ENCODE assay signal across 1 cellular context in genomic region chr6:35385457-35386202, GRCh38.
TF ChIP-seq lines count a peak whose summit lies in the region.

No MANE protein-coding gene starts in this region.

TF ChIP-seq in HepG2, 621 proteins besides CTCF, POLR2A, EP300 and RAD21 (continued from another document):
- TF ChIP-seq ZNF574 (CRISPR knock-in tag; IDR thresholded peaks at IDR 0.05) (no peak), ZBTB40 (IDR thresholded peaks at IDR 0.05) (peak; percentile 61; the same call in 1 of the 2 replicates), ZBTB40 (CRISPR knock-in tag; IDR thresholded peaks at IDR 0.05) (no peak), TBX2 (CRISPR knock-in tag; IDR thresholded peaks at IDR 0.05; ENCODE audit: borderline replicate concordance) (peak; percentile 16; the same call in 1 of the 2 replicates), ZSCAN25 (CRISPR knock-in tag; IDR thresholded peaks at IDR 0.05) (no peak), ZBTB38 (CRISPR knock-in tag; IDR thresholded peaks at IDR 0.05) (0 out of 2 replicates have a peak, but pooled peaks have one; percentile 32), HNF4A (CRISPR knock-in tag; IDR thresholded peaks at IDR 0.05) (peak; percentile 64), SAP130 (CRISPR knock-in tag; IDR thresholded peaks at IDR 0.05; ENCODE audit: low read depth) (peak; percentile 14; the same call in 1 of the 2 replicates), MLX (CRISPR knock-in tag; IDR thresholded peaks at IDR 0.05) (no peak)
